Comparison of ENCODE assay signal across 24 cellular contexts in the genomic region with DNA sequence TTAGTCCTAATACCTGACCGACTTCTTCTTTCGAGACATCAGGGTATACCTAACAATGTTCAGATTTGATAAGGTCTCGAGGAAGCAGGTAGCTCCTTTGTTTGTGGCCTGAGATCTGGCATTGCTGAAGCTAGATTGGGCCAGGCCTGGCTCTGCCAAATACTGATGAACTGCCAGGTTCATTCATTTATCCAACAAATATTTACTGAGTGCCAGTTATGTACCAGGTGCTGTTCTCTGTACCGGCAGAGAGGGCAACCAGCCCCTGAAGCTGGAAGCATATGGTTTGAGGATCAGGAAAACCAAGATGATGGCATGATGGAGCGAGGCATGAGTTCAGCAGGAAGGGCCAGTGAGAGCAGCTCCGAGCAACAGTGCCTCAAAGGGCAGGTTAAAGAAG.
"Had no signal": no experiment of that assay in that cellular context is flagged by ENCODE, and none has a peak within 500 bp of the region (broad histone marks: within the 10 kb centered on the region; RNA-seq: fewer than 3 reads in every experiment).

No MANE protein-coding gene starts in this region.

- H3K36me3 Mint-ChIP-seq: memory B cell; natural killer cell; stimulated activated naive B cell treated with anti-CD40 and anti-IgM and Interleukin-4, amounts not matched to agents 10 μg/mL and 1 μg/mL and 100 μg/mL, for 72 hours had no signal

- FAIRE-seq: kidney, pancreas, small intestine had no signal

- H3K27ac Mint-ChIP-seq: memory B cell; natural killer cell; progenitor cell of endocrine pancreas; stimulated activated naive B cell treated with anti-CD40 and anti-IgM and Interleukin-4, amounts not matched to agents 10 μg/mL and 1 μg/mL and 100 μg/mL, for 72 hours; stimulated activated naive CD8-positive, alpha-beta T cell treated with anti-CD3 and anti-CD28 coated beads, Interleukin-15, Interleukin-2, amounts not matched to agents 100 ng/mL and 50 ng/mL, for 24 hours had no signal

- H3K9me3 ChIP-seq: gastrocnemius medialis, heart left ventricle, neutrophil, pancreas, right lobe of liver, thoracic aorta, tibial nerve, upper lobe of left lung, uterus had no signal

- H3K4me1 Mint-ChIP-seq: natural killer cell; stimulated activated naive B cell treated with anti-CD40 and anti-IgM and Interleukin-4, amounts not matched to agents 10 μg/mL and 1 μg/mL and 100 μg/mL, for 72 hours had no signal

- H3K27ac ChIP-seq: epithelial cell of prostate, gastrocnemius medialis, heart left ventricle, hepatocyte, neutrophil, pancreas, right lobe of liver, thoracic aorta, tibial nerve, upper lobe of left lung, uterus had no signal

- H3K4me3 Mint-ChIP-seq: memory B cell; natural killer cell; stimulated activated naive B cell treated with anti-CD40 and anti-IgM and Interleukin-4, amounts not matched to agents 10 μg/mL and 1 μg/mL and 100 μg/mL, for 72 hours; stimulated activated naive CD8-positive, alpha-beta T cell treated with anti-CD3 and anti-CD28 coated beads, Interleukin-15, Interleukin-2, amounts not matched to agents 100 ng/mL and 50 ng/mL, for 24 hours had no signal

- DNase-seq: effector CD4-positive, alpha-beta T cell; foreskin fibroblast; gastrocnemius medialis; kidney; natural killer cell; pancreas; small intestine; stimulated activated CD4-positive, alpha-beta T cell treated with anti-CD3 and anti-CD28 coated beads, Interleukin-15, amount 100 ng/mL, for 24 hours; stimulated activated CD4-positive, alpha-beta T cell treated with anti-CD3 and anti-CD28 coated beads, Interleukin-2, amount 100 ng/mL, for 48 hours; stimulated activated naive B cell treated with anti-CD40 and anti-IgM and Interleukin-4, amounts not matched to agents 10 μg/mL and 1 μg/mL and 100 μg/mL, for 72 hours; upper lobe of left lung; uterus had no signal

- H3K27me3 Mint-ChIP-seq: stimulated activated naive B cell treated with anti-CD40 and anti-IgM and Interleukin-4, amounts not matched to agents 10 μg/mL and 1 μg/mL and 100 μg/mL, for 72 hours had no signal

- ATAC-seq: esophagus mucosa; gastrocnemius medialis; left lobe of liver; natural killer cell; right lobe of liver; stimulated activated naive B cell treated with anti-CD40 and anti-IgM and Interleukin-4, amounts not matched to agents 10 μg/mL and 1 μg/mL and 100 μg/mL, for 72 hours had no signal
